11 cellular contexts compared by ENCODE assay signal in the genomic region with DNA sequence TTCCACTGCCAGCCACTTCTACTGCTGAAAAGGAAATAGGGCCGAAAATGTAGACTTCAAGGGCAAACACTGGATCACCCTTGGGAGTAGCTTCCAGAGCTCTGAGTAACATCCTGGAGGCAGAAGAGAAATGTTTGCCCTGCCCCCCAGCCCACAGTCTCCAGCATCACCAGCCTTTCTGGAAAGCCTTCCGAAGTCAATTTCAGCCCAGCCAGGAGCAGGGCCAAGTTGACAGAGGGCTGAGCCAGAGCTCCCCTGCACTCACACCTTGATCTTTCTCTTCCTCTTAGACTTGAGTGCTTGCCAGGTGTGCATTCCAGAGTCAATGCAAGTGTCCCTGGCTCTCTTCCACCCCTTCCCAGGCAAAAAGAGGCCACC. TPM values are rescaled to one million over a fixed set of nuclear protein-coding genes. Genes with fewer than 3 reads are reported as not detected.
DNase-seq lines count a peak whose midpoint lies in the region; ATAC-seq and TF ChIP-seq lines count a peak whose summit lies in the region.
"Had no signal": no experiment of that assay in that cellular context is flagged by ENCODE, and none has a peak within 500 bp of the region (broad histone marks: within the 10 kb centered on the region; RNA-seq: fewer than 3 reads in every experiment).

No MANE protein-coding gene starts in this region.

- peaks cover 0 to 9% of the 10 kb centered on the region in 2 donors for H3K4me1 Mint-ChIP-seq in effector memory CD8-positive, alpha-beta T cell (ENCODE audit: low read depth in 2 of 2)

- H3K4me1 ChIP-seq in right cardiac atrium (ENCODE audit: control insufficient read depth, insufficient read depth, low read length) (peaks cover 10% of the 10 kb centered on the region), left ventricle myocardium inferior (peaks cover 9% of the 10 kb centered on the region), lung (ENCODE audit: control insufficient read depth in 2 of 2, insufficient read depth in 2 of 2, low read length in 2 of 2) (no peaks in the 10 kb centered on the region)
- H3K4me1 ChIP-seq: BLaER1 treated with 17β-estradiol and CSF1 and Interleukin-3, amounts not matched to agents 10 nM and 100 nM had no signal

- WGBS in right cardiac atrium = 12% methylated on average over 2 of the region's 2 CpGs
- 59 to 90% methylated on average over 1 to 2 of the region's 2 CpGs for WGBS in lung, 2 donors

- ATAC-seq in right cardiac atrium = peak; percentile 14 to 63
- ATAC-seq in lung (ENCODE audit: insufficient read depth, low FRiP score) = peak; percentile 67
- ATAC-seq in effector memory CD8-positive, alpha-beta T cell (replicated peaks) = no peak
- ATAC-seq in HG02870 (IDR thresholded peaks at IDR 0.05; ENCODE audit: unreplicated experiment) = no peak

- H3K9me3 Mint-ChIP-seq in effector memory CD8-positive, alpha-beta T cell = no peaks in the 10 kb centered on the region
- H3K9me3 Mint-ChIP-seq: activated CD8-positive, alpha-beta T cell treated with anti-CD3 and anti-CD28 coated beads for 36 hours had no signal

- H3K27ac ChIP-seq in right cardiac atrium (ENCODE audit: low read length) = no peak overlapping the region
- H3K27ac ChIP-seq in left ventricle myocardium inferior (replicated peaks) = no peak overlapping the region
- H3K27ac ChIP-seq in lung (ENCODE audit: low read depth in 1 of 2, low read length in 1 of 2) = peak overlapping the region in 1 of 2 donors; percentile 68
- H3K27ac ChIP-seq: BLaER1 treated with 17β-estradiol and CSF1 and Interleukin-3, amounts not matched to agents 10 nM and 100 nM had no signal

- no peaks in the 10 kb centered on the region for H3K36me3 Mint-ChIP-seq in effector memory CD8-positive, alpha-beta T cell (ENCODE audit: insufficient read depth)

- H3K36me3 ChIP-seq in left ventricle myocardium inferior (no peaks in the 10 kb centered on the region), lung (ENCODE audit: control insufficient read depth in 2 of 2, insufficient read depth in 2 of 2, low read length in 2 of 2) (no peaks in the 10 kb centered on the region)
- H3K36me3 ChIP-seq: BLaER1 treated with 17β-estradiol and CSF1 and Interleukin-3, amounts not matched to agents 10 nM and 100 nM had no signal

- no peak overlapping the region for H3K4me3 Mint-ChIP-seq in effector memory CD8-positive, alpha-beta T cell
- H3K4me3 Mint-ChIP-seq: activated CD8-positive, alpha-beta T cell treated with anti-CD3 and anti-CD28 coated beads for 36 hours had no signal

- no peaks in the 10 kb centered on the region for H3K9me3 ChIP-seq in right cardiac atrium (ENCODE audit: control insufficient read depth, low read length)
- no peaks in the 10 kb centered on the region for H3K9me3 ChIP-seq in left ventricle myocardium inferior (replicated peaks)
- H3K9me3 ChIP-seq in lung (ENCODE audit: control insufficient read depth in 2 of 2, insufficient read depth in 1 of 2, low read length in 1 of 2) = no peaks in the 10 kb centered on the region
- H3K9me3 ChIP-seq: BLaER1 treated with 17β-estradiol and CSF1 and Interleukin-3, amounts not matched to agents 10 nM and 100 nM had no signal

- intact Hi-C loops in right cardiac atrium (cut with DNase I) = no loop called here
- intact Hi-C loops in left ventricle myocardium inferior (cut with micrococcal nuclease) = no loop called here

- H3K4me3 ChIP-seq in right cardiac atrium (ENCODE audit: low read length) (no peak overlapping the region), left ventricle myocardium inferior (no peak overlapping the region), cardiac fibroblast (replicated peaks in 1 of 2; ENCODE audit: low read depth in 2 of 2, low read length in 2 of 2) (no peak overlapping the region), lung (no peak overlapping the region)
- H3K4me3 ChIP-seq: BLaER1 treated with 17β-estradiol and CSF1 and Interleukin-3, amounts not matched to agents 10 nM and 100 nM had no signal

- DNase-seq in right cardiac atrium = no peak
- DNase-seq in left ventricle myocardium inferior = no peak
- peak; percentile 90 to 91 for DNase-seq in cardiac fibroblast (ENCODE audit: low read depth in 2 of 2)
- peak; percentile 75 for DNase-seq in lung (ENCODE audit: low spot score)
- DNase-seq in effector memory CD8-positive, alpha-beta T cell = no peak
- no peak for DNase-seq in NCI-H2227 (lab: John Stamatoyannopoulos, UW; ENCODE audit: unreplicated experiment)
- DNase-seq in NCI-H1436 treated with DMSO at 0.1 percent for 48 hours (lab: John Stamatoyannopoulos, UW) = no peak
- DNase-seq: NCI-H146 had no signal

- no peaks in the 10 kb centered on the region for H3K27me3 Mint-ChIP-seq in effector memory CD8-positive, alpha-beta T cell
- H3K27me3 Mint-ChIP-seq: activated CD8-positive, alpha-beta T cell treated with anti-CD3 and anti-CD28 coated beads for 36 hours had no signal

- TF ChIP-seq CTCF in left ventricle myocardium inferior (IDR thresholded peaks at IDR 0.05; ENCODE audit: borderline replicate concordance) = no peak
- TF ChIP-seq CTCF in cardiac fibroblast (IDR thresholded peaks at IDR 0.05; ENCODE audit: low read depth, low read length) = no peak
- no peak for TF ChIP-seq CTCF in lung (IDR thresholded peaks at IDR 0.05; ENCODE audit: control extremely low read depth, extremely low read depth)

- H3K27me3 ChIP-seq in right cardiac atrium (ENCODE audit: control insufficient read depth, insufficient read depth) (no peaks in the 10 kb centered on the region), left ventricle myocardium inferior (ENCODE audit: low read depth) (no peaks in the 10 kb centered on the region), lung (ENCODE audit: control insufficient read depth, insufficient read depth) (no peaks in the 10 kb centered on the region)
- H3K27me3 ChIP-seq: BLaER1 treated with 17β-estradiol and CSF1 and Interleukin-3, amounts not matched to agents 10 nM and 100 nM had no signal

- H3K27ac Mint-ChIP-seq in effector memory CD8-positive, alpha-beta T cell = no peak overlapping the region

RNA-seq across cellular contexts. Expression of gene SLC25A5, which starts 35.2 kb away (rescaled TPM):
- total RNA-seq in right cardiac atrium (100 to 1,000 TPM; 172 to 213 (median 198) TPM), left ventricle myocardium inferior (191 TPM), lung (100 to 1,000 TPM; 181 to 430 TPM)
- polyA plus RNA-seq in right cardiac atrium (126 TPM), lung (100 to 1,000 TPM; 169 to 417 TPM)

Comparison
In these comparisons a context has a peak if more than half of its experiments do, and no peak if none do; other contexts are left out.
1. ATAC-seq: peak in right cardiac atrium (2 of 2) and lung (single experiment); none in effector memory CD8-positive, alpha-beta T cell (single experiment) and HG02870 (single experiment).
2. DNase-seq: peak in cardiac fibroblast (2 of 2) and lung (single experiment); none in right cardiac atrium (0 of 3), left ventricle myocardium inferior (single experiment), effector memory CD8-positive, alpha-beta T cell (0 of 3), NCI-H2227 (single experiment) and NCI-H1436 treated with DMSO at 0.1 percent for 48 hours (single experiment).